8 cellular contexts compared by ENCODE assay signal in genomic region chr7:90152642-90153253, GRCh38. TPM values are rescaled to one million over a fixed set of nuclear protein-coding genes. Genes with fewer than 3 reads are reported as not detected.
DNase-seq lines count a peak whose midpoint lies in the region; ATAC-seq and TF ChIP-seq lines count a peak whose summit lies in the region.
"Not testable (repeated sequence)": the region's sequence is repeated elsewhere in the genome, so short reads cannot be mapped to it uniquely, and the experiment has no call there.

No MANE protein-coding gene starts in this region.

- not testable (repeated sequence) for H3K9me3 ChIP-seq in SU-DHL-6 (ENCODE audit: insufficient read depth, low read length)

- H4K20me1 ChIP-seq in SU-DHL-6 (ENCODE audit: low read depth, low read length): not testable (repeated sequence)

- not testable (repeated sequence) for H3K36me3 Mint-ChIP-seq in IgD-negative memory B cell; effector memory CD8-positive, alpha-beta T cell (ENCODE audit: insufficient read depth)

- not testable (repeated sequence) for H3K9me2 ChIP-seq in SU-DHL-6 (replicated peaks; ENCODE audit: insufficient read depth, low read length)

- H3K9me3 Mint-ChIP-seq in IgD-negative memory B cell; effector memory CD8-positive, alpha-beta T cell: not testable (repeated sequence)

- not testable (repeated sequence) for H3K27me3 ChIP-seq in SU-DHL-6 (ENCODE audit: low read length); kidney epithelial cell (ENCODE audit: control insufficient read depth, insufficient read depth, low read length)

- H3K9ac ChIP-seq in SU-DHL-6 (ENCODE audit: low read length): not testable (repeated sequence)

- H3F3A ChIP-seq in SU-DHL-6 (ENCODE audit: insufficient read depth): not testable (repeated sequence)

- not testable (repeated sequence) for H3K27me3 Mint-ChIP-seq in IgD-negative memory B cell
- H3K27me3 Mint-ChIP-seq in effector memory CD8-positive, alpha-beta T cell: peaks cover 23 to 29% of the 10 kb centered on the region in 2 donors

- ATAC-seq in effector memory CD8-positive, alpha-beta T cell (replicated peaks): peak; percentile 23

- H3K79me2 ChIP-seq in SU-DHL-6 (ENCODE audit: insufficient read depth, low read length): not testable (repeated sequence)

- peak overlapping the region in 2 of 3 donors; percentile 43 to 53 for H3K27ac Mint-ChIP-seq in IgD-negative memory B cell
- not testable (repeated sequence) for H3K27ac Mint-ChIP-seq in effector memory CD8-positive, alpha-beta T cell

- not testable (repeated sequence) for H3K4me2 ChIP-seq in SU-DHL-6 (ENCODE audit: low read depth, low read length, poor library complexity, severe bottlenecking)

- H3K27ac ChIP-seq in SU-DHL-6 (ENCODE audit: low read depth, low read length): not testable (repeated sequence)

- not testable (repeated sequence) for H3K4me3 ChIP-seq in AG09309 (ENCODE audit: control insufficient read depth, low read depth, low read length); GM12865 (ENCODE audit: low read depth, low read length); SU-DHL-6 (ENCODE audit: insufficient read depth, low read length, poor library complexity, severe bottlenecking); kidney epithelial cell (ENCODE audit: low read depth, low read length)

- DNase-seq in AG09309 (ENCODE audit: low read depth) (peak; percentile 74), GM12865 (ENCODE audit: low read depth) (peak; percentile 40), NCI-H446 treated with DMSO at 0.1 percent for 48 hours (lab: John Stamatoyannopoulos, UW) (peak; percentile 10), retina (peak; percentile 33)
- peak in 2 of 3 experiments; percentile 18 to 27 for DNase-seq in effector memory CD8-positive, alpha-beta T cell
- DNase-seq in kidney epithelial cell (ENCODE audit: low read depth): not testable (repeated sequence)

- H2AFZ ChIP-seq in SU-DHL-6 (ENCODE audit: low read depth, low read length, severe bottlenecking): not testable (repeated sequence)

- peak overlapping the region in 1 of 4 donors; percentile 72 for H3K4me3 Mint-ChIP-seq in IgD-negative memory B cell
- not testable (repeated sequence) for H3K4me3 Mint-ChIP-seq in effector memory CD8-positive, alpha-beta T cell

- TF ChIP-seq CTCF in AG09309 (IDR thresholded peaks at IDR 0.05; ENCODE audit: control insufficient read depth, insufficient read depth, low read depth, low read length, missing control alignments): peak; percentile 31
- peak; percentile 28 for TF ChIP-seq CTCF in GM12865 (IDR thresholded peaks at IDR 0.05; ENCODE audit: insufficient read depth, low read depth, low read length, missing control alignments)
- peak; percentile 72 for TF ChIP-seq CTCF in SU-DHL-6 (IDR thresholded peaks at IDR 0.05; ENCODE audit: insufficient read depth, low read length, poor library complexity, severe bottlenecking)
- TF ChIP-seq CTCF in kidney epithelial cell (IDR thresholded peaks at IDR 0.05; ENCODE audit: insufficient read depth, low read length, poor library complexity, severe bottlenecking): peak; percentile 32

- not testable (repeated sequence) for H3K4me1 Mint-ChIP-seq in IgD-negative memory B cell; effector memory CD8-positive, alpha-beta T cell (ENCODE audit: low read depth in 2 of 2)

- not testable (repeated sequence) for H3K36me3 ChIP-seq in SU-DHL-6 (ENCODE audit: low read length); kidney epithelial cell (ENCODE audit: control insufficient read depth, insufficient read depth, low read length)

RNA-seq across cellular contexts. Expression of gene STEAP1, which starts 1.5 kb away (rescaled TPM):
- not detected for polyA plus RNA-seq in IgD-negative memory B cell
- 5.7 and 6.9 TPM in 2 replicates for total RNA-seq in kidney epithelial cell

RNA-seq across cellular contexts. Expression of gene STEAP2, which starts 58.8 kb away (rescaled TPM):
- not detected for polyA plus RNA-seq in IgD-negative memory B cell
- 5.2 and 16.4 TPM in 2 replicates for total RNA-seq in kidney epithelial cell
